1 cellular context compared by ENCODE assay signal in the genomic region with DNA sequence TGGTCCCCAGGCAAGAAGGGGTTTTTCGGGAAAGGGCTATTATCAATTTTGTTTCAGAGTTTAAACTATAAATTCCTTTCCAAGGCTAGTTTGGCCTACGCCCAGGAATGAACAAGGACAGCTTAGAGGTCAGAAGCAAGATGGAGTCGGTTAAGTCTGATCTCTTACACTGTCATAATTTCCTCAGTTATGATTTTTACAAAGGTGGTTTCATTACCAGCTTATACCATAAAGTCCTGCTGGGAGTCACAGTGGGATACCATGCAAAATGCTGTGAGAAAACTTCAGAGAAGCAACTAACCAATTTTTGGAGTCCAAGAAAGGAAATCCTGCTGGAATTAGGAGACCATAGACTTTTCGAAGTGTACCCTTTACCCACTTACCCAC.
TF ChIP-seq lines count a peak whose summit lies in the region.

No MANE protein-coding gene starts in this region.

TF ChIP-seq in K562, 482 proteins besides CTCF, POLR2A, EP300 and RAD21 (continued from another document):
- TF ChIP-seq, protein P1, sequence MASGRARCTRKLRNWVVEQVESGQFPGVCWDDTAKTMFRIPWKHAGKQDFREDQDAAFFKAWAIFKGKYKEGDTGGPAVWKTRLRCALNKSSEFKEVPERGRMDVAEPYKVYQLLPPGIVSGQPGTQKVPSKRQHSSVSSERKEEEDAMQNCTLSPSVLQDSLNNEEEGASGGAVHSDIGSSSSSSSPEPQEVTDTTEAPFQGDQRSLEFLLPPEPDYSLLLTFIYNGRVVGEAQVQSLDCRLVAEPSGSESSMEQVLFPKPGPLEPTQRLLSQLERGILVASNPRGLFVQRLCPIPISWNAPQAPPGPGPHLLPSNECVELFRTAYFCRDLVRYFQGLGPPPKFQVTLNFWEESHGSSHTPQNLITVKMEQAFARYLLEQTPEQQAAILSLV (tag; IDR thresholded peaks at IDR 0.05) = peak; percentile 45; the same call in 1 of the 2 replicates
- TF ChIP-seq MCM5 (IDR thresholded peaks at IDR 0.05; ENCODE audit: low read depth) = no peak
- peak; percentile 99 for TF ChIP-seq ZNF311 (CRISPR knock-in tag; IDR thresholded peaks at IDR 0.05)
- TF ChIP-seq L3MBTL2 (IDR thresholded peaks at IDR 0.05) = no peak
- no peak for TF ChIP-seq MCM3 (IDR thresholded peaks at IDR 0.05)
- TF ChIP-seq PYGO2 (tag; IDR thresholded peaks at IDR 0.05) = peak; percentile 83
- no peak for TF ChIP-seq HMG20B (CRISPR knock-in tag; IDR thresholded peaks at IDR 0.05)
- 0 out of 2 replicates have a peak, but pooled peaks have one; percentile 20 for TF ChIP-seq ZSCAN32 (CRISPR knock-in tag; IDR thresholded peaks at IDR 0.05)
- TF ChIP-seq ZNF586 (CRISPR knock-in tag; conservative IDR thresholded peaks at IDR 0.05) = peak; percentile 64; the same call in 1 of the 2 replicates
- 0 out of 2 replicates have a peak, but pooled peaks have one; percentile 54 for TF ChIP-seq ZNF57 (CRISPR knock-in tag; IDR thresholded peaks at IDR 0.05)
- 0 out of 2 replicates have a peak, but pooled peaks have one; percentile 32 for TF ChIP-seq ZNF212 (CRISPR knock-in tag; IDR thresholded peaks at IDR 0.05)
- TF ChIP-seq ZNF354B (CRISPR knock-in tag; IDR thresholded peaks at IDR 0.05) = peak; percentile 22; the same call in 1 of the 2 replicates
- no peak for TF ChIP-seq HSF4 (CRISPR knock-in tag; IDR thresholded peaks at IDR 0.05; ENCODE audit: borderline replicate concordance)
- peak; percentile 84; the same call in 1 of the 2 replicates for TF ChIP-seq ZNF695 (CRISPR knock-in tag; IDR thresholded peaks at IDR 0.05)
- TF ChIP-seq, protein P2, sequence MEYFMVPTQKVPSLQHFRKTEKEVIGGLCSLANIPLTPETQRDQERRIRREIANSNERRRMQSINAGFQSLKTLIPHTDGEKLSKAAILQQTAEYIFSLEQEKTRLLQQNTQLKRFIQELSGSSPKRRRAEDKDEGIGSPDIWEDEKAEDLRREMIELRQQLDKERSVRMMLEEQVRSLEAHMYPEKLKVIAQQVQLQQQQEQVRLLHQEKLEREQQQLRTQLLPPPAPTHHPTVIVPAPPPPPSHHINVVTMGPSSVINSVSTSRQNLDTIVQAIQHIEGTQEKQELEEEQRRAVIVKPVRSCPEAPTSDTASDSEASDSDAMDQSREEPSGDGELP (CRISPR knock-in tag; IDR thresholded peaks at IDR 0.05; ENCODE audit: borderline replicate concordance) = no peak
- TF ChIP-seq, protein P3, sequence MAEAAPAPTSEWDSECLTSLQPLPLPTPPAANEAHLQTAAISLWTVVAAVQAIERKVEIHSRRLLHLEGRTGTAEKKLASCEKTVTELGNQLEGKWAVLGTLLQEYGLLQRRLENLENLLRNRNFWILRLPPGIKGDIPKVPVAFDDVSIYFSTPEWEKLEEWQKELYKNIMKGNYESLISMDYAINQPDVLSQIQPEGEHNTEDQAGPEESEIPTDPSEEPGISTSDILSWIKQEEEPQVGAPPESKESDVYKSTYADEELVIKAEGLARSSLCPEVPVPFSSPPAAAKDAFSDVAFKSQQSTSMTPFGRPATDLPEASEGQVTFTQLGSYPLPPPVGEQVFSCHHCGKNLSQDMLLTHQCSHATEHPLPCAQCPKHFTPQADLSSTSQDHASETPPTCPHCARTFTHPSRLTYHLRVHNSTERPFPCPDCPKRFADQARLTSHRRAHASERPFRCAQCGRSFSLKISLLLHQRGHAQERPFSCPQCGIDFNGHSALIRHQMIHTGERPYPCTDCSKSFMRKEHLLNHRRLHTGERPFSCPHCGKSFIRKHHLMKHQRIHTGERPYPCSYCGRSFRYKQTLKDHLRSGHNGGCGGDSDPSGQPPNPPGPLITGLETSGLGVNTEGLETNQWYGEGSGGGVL (CRISPR knock-in tag; IDR thresholded peaks at IDR 0.05) = peak; percentile 60; the same call in 1 of the 2 replicates
- no peak for TF ChIP-seq NR2C2 (CRISPR knock-in tag; IDR thresholded peaks at IDR 0.05)
- 0 out of 2 replicates have a peak, but pooled peaks have one; percentile 33 for TF ChIP-seq NR2C2 (tag; IDR thresholded peaks at IDR 0.05)
- TF ChIP-seq MAZ (CRISPR knock-in tag; conservative IDR thresholded peaks at IDR 0.05 in 1 of 2, IDR thresholded peaks at IDR 0.05 in 1 of 2) = peak in 1 of 2 experiments; percentile 47; a peak in 2 of 4 replicates
- peak; percentile 63 for TF ChIP-seq CXXC5 (CRISPR knock-in tag; IDR thresholded peaks at IDR 0.05)
- peak; percentile 73 for TF ChIP-seq NFXL1 (CRISPR knock-in tag; IDR thresholded peaks at IDR 0.05)
- peak; percentile 34; the same call in 1 of the 2 replicates for TF ChIP-seq PTTG1 (tag; IDR thresholded peaks at IDR 0.05; ENCODE audit: low read depth)
- TF ChIP-seq KDM1A (IDR thresholded peaks at IDR 0.05) = no peak
- TF ChIP-seq, protein P4, sequence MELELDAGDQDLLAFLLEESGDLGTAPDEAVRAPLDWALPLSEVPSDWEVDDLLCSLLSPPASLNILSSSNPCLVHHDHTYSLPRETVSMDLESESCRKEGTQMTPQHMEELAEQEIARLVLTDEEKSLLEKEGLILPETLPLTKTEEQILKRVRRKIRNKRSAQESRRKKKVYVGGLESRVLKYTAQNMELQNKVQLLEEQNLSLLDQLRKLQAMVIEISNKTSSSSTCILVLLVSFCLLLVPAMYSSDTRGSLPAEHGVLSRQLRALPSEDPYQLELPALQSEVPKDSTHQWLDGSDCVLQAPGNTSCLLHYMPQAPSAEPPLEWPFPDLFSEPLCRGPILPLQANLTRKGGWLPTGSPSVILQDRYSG (tag; conservative IDR thresholded peaks at IDR 0.05; ENCODE audit: low read depth) = peak; percentile 86
- TF ChIP-seq, protein P5, sequence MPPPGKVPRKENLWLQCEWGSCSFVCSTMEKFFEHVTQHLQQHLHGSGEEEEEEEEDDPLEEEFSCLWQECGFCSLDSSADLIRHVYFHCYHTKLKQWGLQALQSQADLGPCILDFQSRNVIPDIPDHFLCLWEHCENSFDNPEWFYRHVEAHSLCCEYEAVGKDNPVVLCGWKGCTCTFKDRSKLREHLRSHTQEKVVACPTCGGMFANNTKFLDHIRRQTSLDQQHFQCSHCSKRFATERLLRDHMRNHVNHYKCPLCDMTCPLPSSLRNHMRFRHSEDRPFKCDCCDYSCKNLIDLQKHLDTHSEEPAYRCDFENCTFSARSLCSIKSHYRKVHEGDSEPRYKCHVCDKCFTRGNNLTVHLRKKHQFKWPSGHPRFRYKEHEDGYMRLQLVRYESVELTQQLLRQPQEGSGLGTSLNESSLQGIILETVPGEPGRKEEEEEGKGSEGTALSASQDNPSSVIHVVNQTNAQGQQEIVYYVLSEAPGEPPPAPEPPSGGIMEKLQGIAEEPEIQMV (tag; conservative IDR thresholded peaks at IDR 0.05; ENCODE audit: low read depth) = 0 out of 2 replicates have a peak, but pooled peaks have one; percentile 41
- TF ChIP-seq, protein P6, sequence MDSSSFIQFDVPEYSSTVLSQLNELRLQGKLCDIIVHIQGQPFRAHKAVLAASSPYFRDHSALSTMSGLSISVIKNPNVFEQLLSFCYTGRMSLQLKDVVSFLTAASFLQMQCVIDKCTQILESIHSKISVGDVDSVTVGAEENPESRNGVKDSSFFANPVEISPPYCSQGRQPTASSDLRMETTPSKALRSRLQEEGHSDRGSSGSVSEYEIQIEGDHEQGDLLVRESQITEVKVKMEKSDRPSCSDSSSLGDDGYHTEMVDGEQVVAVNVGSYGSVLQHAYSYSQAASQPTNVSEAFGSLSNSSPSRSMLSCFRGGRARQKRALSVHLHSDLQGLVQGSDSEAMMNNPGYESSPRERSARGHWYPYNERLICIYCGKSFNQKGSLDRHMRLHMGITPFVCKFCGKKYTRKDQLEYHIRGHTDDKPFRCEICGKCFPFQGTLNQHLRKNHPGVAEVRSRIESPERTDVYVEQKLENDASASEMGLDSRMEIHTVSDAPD (CRISPR knock-in tag; IDR thresholded peaks at IDR 0.05) = peak; percentile 59; the same call in 1 of the 2 replicates
- TF ChIP-seq ZNF444 (CRISPR knock-in tag; IDR thresholded peaks at IDR 0.05) = 0 out of 2 replicates have a peak, but pooled peaks have one; percentile 50
- TF ChIP-seq ERF (CRISPR knock-in tag; IDR thresholded peaks at IDR 0.05) = 0 out of 2 replicates have a peak, but pooled peaks have one; percentile 87
- 0 out of 4 replicates have a peak, but pooled peaks of 1 of the 2 experiments have one; percentile 53 for TF ChIP-seq SRF (CRISPR knock-in tag; IDR thresholded peaks at IDR 0.05)
- peak; percentile 90 for TF ChIP-seq ZBTB17 (CRISPR knock-in tag; IDR thresholded peaks at IDR 0.05)
- peak; percentile 78; the same call in 1 of the 2 replicates for TF ChIP-seq ZNF668 (CRISPR knock-in tag; IDR thresholded peaks at IDR 0.05)
- TF ChIP-seq ZNF79 (CRISPR knock-in tag; IDR thresholded peaks at IDR 0.05; ENCODE audit: low read depth) = peak; percentile 86
- TF ChIP-seq, protein P7, sequence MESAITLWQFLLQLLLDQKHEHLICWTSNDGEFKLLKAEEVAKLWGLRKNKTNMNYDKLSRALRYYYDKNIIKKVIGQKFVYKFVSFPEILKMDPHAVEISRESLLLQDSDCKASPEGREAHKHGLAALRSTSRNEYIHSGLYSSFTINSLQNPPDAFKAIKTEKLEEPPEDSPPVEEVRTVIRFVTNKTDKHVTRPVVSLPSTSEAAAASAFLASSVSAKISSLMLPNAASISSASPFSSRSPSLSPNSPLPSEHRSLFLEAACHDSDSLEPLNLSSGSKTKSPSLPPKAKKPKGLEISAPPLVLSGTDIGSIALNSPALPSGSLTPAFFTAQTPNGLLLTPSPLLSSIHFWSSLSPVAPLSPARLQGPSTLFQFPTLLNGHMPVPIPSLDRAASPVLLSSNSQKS (CRISPR knock-in tag; IDR thresholded peaks at IDR 0.05) = no peak
- TF ChIP-seq SAP30 (IDR thresholded peaks at IDR 0.05; ENCODE audit: borderline replicate concordance, insufficient read depth, low read depth, low read length, poor library complexity, severe bottlenecking) = no peak
- TF ChIP-seq HIVEP1 (CRISPR knock-in tag; IDR thresholded peaks at IDR 0.05) = 0 out of 2 replicates have a peak, but pooled peaks have one; percentile 80
- TF ChIP-seq, protein P8, sequence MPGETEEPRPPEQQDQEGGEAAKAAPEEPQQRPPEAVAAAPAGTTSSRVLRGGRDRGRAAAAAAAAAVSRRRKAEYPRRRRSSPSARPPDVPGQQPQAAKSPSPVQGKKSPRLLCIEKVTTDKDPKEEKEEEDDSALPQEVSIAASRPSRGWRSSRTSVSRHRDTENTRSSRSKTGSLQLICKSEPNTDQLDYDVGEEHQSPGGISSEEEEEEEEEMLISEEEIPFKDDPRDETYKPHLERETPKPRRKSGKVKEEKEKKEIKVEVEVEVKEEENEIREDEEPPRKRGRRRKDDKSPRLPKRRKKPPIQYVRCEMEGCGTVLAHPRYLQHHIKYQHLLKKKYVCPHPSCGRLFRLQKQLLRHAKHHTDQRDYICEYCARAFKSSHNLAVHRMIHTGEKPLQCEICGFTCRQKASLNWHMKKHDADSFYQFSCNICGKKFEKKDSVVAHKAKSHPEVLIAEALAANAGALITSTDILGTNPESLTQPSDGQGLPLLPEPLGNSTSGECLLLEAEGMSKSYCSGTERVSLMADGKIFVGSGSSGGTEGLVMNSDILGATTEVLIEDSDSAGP (CRISPR knock-in tag; IDR thresholded peaks at IDR 0.05) = no peak
